In the genomic region with DNA sequence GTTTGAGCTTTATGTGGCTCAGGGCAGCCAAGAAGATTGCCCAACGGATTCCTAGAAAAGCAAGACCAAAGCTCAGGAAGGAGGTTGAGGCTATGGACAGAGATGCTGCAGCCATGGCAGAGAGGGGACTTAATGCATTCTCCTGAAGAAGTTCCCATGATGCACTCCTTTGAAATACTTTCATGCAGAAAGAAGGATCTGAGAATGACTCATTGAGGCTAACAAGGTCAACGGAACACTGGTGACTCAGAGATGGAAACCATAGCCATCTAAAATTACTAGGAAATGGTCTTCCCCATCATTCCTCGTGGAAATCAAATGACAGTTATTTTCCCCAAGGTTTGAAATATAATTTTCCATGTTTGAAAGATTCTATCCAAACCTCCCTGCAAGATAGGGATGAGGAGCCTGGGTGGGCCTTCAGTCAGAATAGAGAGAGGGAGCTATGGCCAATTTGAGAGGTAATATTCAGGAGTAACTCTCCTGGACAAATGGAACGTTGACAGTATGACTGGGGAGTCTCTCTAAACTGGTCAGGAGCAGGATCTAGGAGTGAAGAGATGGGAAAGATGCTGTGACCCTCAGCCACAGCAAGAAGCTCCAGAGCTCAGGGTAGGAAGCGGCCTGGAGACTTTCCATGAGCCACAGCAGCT, we compare ENCODE assay signal across 9 cellular contexts.
A peak's percentile ranks its signal among the peaks of the same experiment; 100 is the strongest.
DNase-seq lines count a peak whose midpoint lies in the region; ATAC-seq and TF ChIP-seq lines count a peak whose summit lies in the region.
"Had no signal": no experiment of that assay in that cellular context is flagged by ENCODE, and none has a peak within 500 bp of the region (broad histone marks: within the 10 kb centered on the region; RNA-seq: fewer than 3 reads in every experiment).

No MANE protein-coding gene starts in this region.

- no peaks in the 10 kb centered on the region for H3K27me3 ChIP-seq in gastroesophageal sphincter

- no peak for TF ChIP-seq POLR2A in gastroesophageal sphincter (IDR thresholded peaks at IDR 0.05)

- TF ChIP-seq EP300 in gastroesophageal sphincter (IDR thresholded peaks at IDR 0.05), result no peak

- H3K4me3 Mint-ChIP-seq in activated T-cell treated with anti-CD3 and anti-CD28 coated beads, Interleukin-2, amount 50 U/mL, for 4 hours, result no peak overlapping the region

- H3K27me3 Mint-ChIP-seq in activated T-cell treated with anti-CD3 and anti-CD28 coated beads, Interleukin-2, amount 50 U/mL, for 4 hours (ENCODE audit: low read depth), result peaks cover 11% of the 10 kb centered on the region

- H3K9me3 ChIP-seq in gastroesophageal sphincter, result peaks cover 0 to 26% (median 0%) of the 10 kb centered on the region in 3 donors

- in situ Hi-C loops in Caki2 (cut with HindIII; ENCODE audit: low pct_unique_long_range_greater_than_20kb, low sequenced_read_pairs), result no loop called here

- peaks cover 22% of the 10 kb centered on the region for H3K9me3 Mint-ChIP-seq in activated T-cell treated with anti-CD3 and anti-CD28 coated beads, Interleukin-2, amount 50 U/mL, for 4 hours

- no peak overlapping the region for H3K4me3 ChIP-seq in gastroesophageal sphincter

- peak; percentile 62 for DNase-seq in Caki2 (ENCODE audit: low read depth)
- peak; percentile 58 for DNase-seq in RKO (ENCODE audit: low spot score)
- DNase-seq in nucleus accumbens (lab: John Stamatoyannopoulos, UW), result no peak
- no peak for DNase-seq in Right ventricle myocardium inferior (ENCODE audit: missing footprints)
- no peak for DNase-seq in activated T-cell treated with anti-CD3 and anti-CD28 coated beads, Interleukin-2, amount 50 U/mL, for 4 hours
- no peak for DNase-seq in T-helper 9 cell
- DNase-seq: activated CD4-positive, CD25-positive, alpha-beta regulatory T cell had no signal

- intact Hi-C loops in Right ventricle myocardium inferior (cut with DNase I), result loop anchor here (2.0 kb wide), 1 partner anchor 50 kb away; no protein-coding TSS in a partner anchor

- peaks cover 0 to 21% of the 10 kb centered on the region in 2 donors for H3K36me3 ChIP-seq in gastroesophageal sphincter

- no peak for TF ChIP-seq CTCF in gastroesophageal sphincter (IDR thresholded peaks at IDR 0.05)

- WGBS in gastroesophageal sphincter (ENCODE audit: low coverage in 1 of 2), 2 donors, result 43 to 53% methylated on average over 3 to 5 of the region's 5 CpGs

- H3K4me1 ChIP-seq in gastroesophageal sphincter, result peaks cover 0 to 27% (median 6%) of the 10 kb centered on the region in 3 donors

- H3K27ac ChIP-seq in gastroesophageal sphincter, result peak overlapping the region in 3 of 4 donors; percentile 41 to 59 (median 59)

- H3K36me3 Mint-ChIP-seq in activated T-cell treated with anti-CD3 and anti-CD28 coated beads, Interleukin-2, amount 50 U/mL, for 4 hours (ENCODE audit: insufficient read depth), result peaks cover 5% of the 10 kb centered on the region

- peaks cover 7% of the 10 kb centered on the region for H3K4me1 Mint-ChIP-seq in activated T-cell treated with anti-CD3 and anti-CD28 coated beads, Interleukin-2, amount 50 U/mL, for 4 hours (ENCODE audit: low read depth)

- ATAC-seq in GM21619 (IDR thresholded peaks at IDR 0.05; ENCODE audit: unreplicated experiment) (peak; percentile 50), gastroesophageal sphincter (no peak), Right ventricle myocardium inferior (no peak)
- ATAC-seq in activated T-cell treated with anti-CD3 and anti-CD28 coated beads, Interleukin-2, amount 50 U/mL, for 4 hours, result no peak

Comparison
In these comparisons a context has a peak if more than half of its experiments do, and no peak if none do; other contexts are left out.
1. DNase-seq: peak in Caki2 (single experiment) and RKO (single experiment); none in nucleus accumbens (0 of 56), Right ventricle myocardium inferior (single experiment), activated T-cell treated with anti-CD3 and anti-CD28 coated beads, Interleukin-2, amount 50 U/mL, for 4 hours (single experiment) and T-helper 9 cell (single experiment).